In genomic region chr3:50295553-50296166, GRCh38 we compare ENCODE assay signal across 20 cellular contexts. TPM values are rescaled to one million over a fixed set of nuclear protein-coding genes. Genes with fewer than 3 reads are reported as not detected.
DNase-seq lines count a peak whose midpoint lies in the region; FAIRE-seq and TF ChIP-seq lines count a peak whose summit lies in the region.
"Had no signal": no experiment of that assay in that cellular context is flagged by ENCODE, and none has a peak within 500 bp of the region (broad histone marks: within the 10 kb centered on the region; RNA-seq: fewer than 3 reads in every experiment).

No MANE protein-coding gene starts in this region.

- FAIRE-seq in HTR-8/SVneo (lab: Jason Lieb, UNC) = peak; percentile 40
- FAIRE-seq: D721Med had no signal

- H3K27me3 Mint-ChIP-seq in T-helper 2 cell treated with Interferon-gamma antibody and Interleukin-4, amounts not matched to agents 5 μg/mL and 100 μg/mL, for 36 hours (ENCODE audit: low read depth) = no peaks in the 10 kb centered on the region
- peaks cover 6% of the 10 kb centered on the region for H3K27me3 Mint-ChIP-seq in neural crest cell (ENCODE audit: low read depth)
- H3K27me3 Mint-ChIP-seq: CD8-positive, alpha-beta memory T cell had no signal

- no peak for DNase-seq in T-helper 2 cell treated with Interferon-gamma antibody and Interleukin-4, amounts not matched to agents 5 μg/mL and 100 μg/mL, for 36 hours (ENCODE audit: low spot score)
- no peak for DNase-seq in T-helper 2 cell
- DNase-seq in HTR-8/SVneo (ENCODE audit: insufficient read length, low spot score) = no peak
- peak; percentile 68 for DNase-seq in coronary artery (ENCODE audit: low spot score)
- no peak for DNase-seq in neural crest cell (ENCODE audit: low read depth, low spot score)
- DNase-seq in HT-29 (ENCODE audit: low spot score) = no peak
- DNase-seq in stimulated activated CD4-positive, alpha-beta T cell treated with anti-CD3 and anti-CD28 coated beads, Interleukin-4, amount 100 ng/mL, for 4 hours = no peak
- no peak for DNase-seq in iPS-NIHi11 (ENCODE audit: low spot score)
- DNase-seq: CD8-positive, alpha-beta memory T cell; DMS79; H9; KG1; NCI-H1436; NCI-H2029; NCI-H2171; NCI-H748 treated with DMSO at 0.1 percent for 48 hours; RPMI8226 had no signal

- H3K4me3 ChIP-seq in coronary artery = no peak overlapping the region

- H3K36me3 Mint-ChIP-seq in T-helper 2 cell treated with Interferon-gamma antibody and Interleukin-4, amounts not matched to agents 5 μg/mL and 100 μg/mL, for 36 hours (ENCODE audit: low read depth) = peaks cover 6% of the 10 kb centered on the region
- no peaks in the 10 kb centered on the region for H3K36me3 Mint-ChIP-seq in neural crest cell (ENCODE audit: low read depth)

- TF ChIP-seq CTCF in coronary artery (IDR thresholded peaks at IDR 0.05) (no peak), neural crest cell (conservative IDR thresholded peaks at IDR 0.05) (no peak)

- H3K4me1 Mint-ChIP-seq in T-helper 2 cell treated with Interferon-gamma antibody and Interleukin-4, amounts not matched to agents 5 μg/mL and 100 μg/mL, for 36 hours (ENCODE audit: low read depth) = peaks cover 33% of the 10 kb centered on the region
- peaks cover 37% of the 10 kb centered on the region for H3K4me1 Mint-ChIP-seq in neural crest cell

- H3K4me3 Mint-ChIP-seq in T-helper 2 cell treated with Interferon-gamma antibody and Interleukin-4, amounts not matched to agents 5 μg/mL and 100 μg/mL, for 36 hours = no peak overlapping the region
- peak overlapping the region; percentile 54 for H3K4me3 Mint-ChIP-seq in neural crest cell
- H3K4me3 Mint-ChIP-seq: H9 had no signal

- H3K9me3 Mint-ChIP-seq in T-helper 2 cell treated with Interferon-gamma antibody and Interleukin-4, amounts not matched to agents 5 μg/mL and 100 μg/mL, for 36 hours = no peaks in the 10 kb centered on the region
- H3K9me3 Mint-ChIP-seq in neural crest cell = no peaks in the 10 kb centered on the region
- H3K9me3 Mint-ChIP-seq: CD8-positive, alpha-beta memory T cell; H9 had no signal

- H3K27ac ChIP-seq in coronary artery = no peak overlapping the region
- H3K27ac ChIP-seq: 22Rv1 had no signal

- H3K27ac Mint-ChIP-seq in T-helper 2 cell treated with Interferon-gamma antibody and Interleukin-4, amounts not matched to agents 5 μg/mL and 100 μg/mL, for 36 hours = peak overlapping the region; percentile 10
- no peak overlapping the region for H3K27ac Mint-ChIP-seq in neural crest cell (ENCODE audit: unreplicated experiment)
- H3K27ac Mint-ChIP-seq: H9 had no signal

RNA-seq across cellular contexts. Expression of gene IFRD2, which starts 3.4 kb away (rescaled TPM):
- 69.2 and 77.1 TPM in 2 replicates for total RNA-seq in neural crest cell
- 175 and 177 TPM in 2 replicates for total RNA-seq in HT-29 (2014; rRNA removed; shearing (Covaris generic))

RNA-seq across cellular contexts. Expression of gene HYAL3, which starts 3.5 kb away (rescaled TPM):
- 2.9 and 4.4 TPM in 2 replicates for total RNA-seq in neural crest cell
- total RNA-seq in HT-29 (2014; rRNA removed; shearing (Covaris generic)) = 8.3 and 12.7 TPM in 2 replicates

RNA-seq across cellular contexts. Expression of gene NAA80, which starts 3.5 kb away (rescaled TPM):
- 9.7 and 10.7 TPM in 2 replicates for total RNA-seq in neural crest cell
- total RNA-seq in HT-29 (2014; rRNA removed; shearing (Covaris generic)) = 14.2 and 15.3 TPM in 2 replicates

RNA-seq across cellular contexts. Expression of gene HYAL1, which starts 7.7 kb away (rescaled TPM):
- 2.0 and 2.5 TPM in 2 replicates for total RNA-seq in neural crest cell
- 1.4 and 1.6 TPM in 2 replicates for total RNA-seq in HT-29 (2014; rRNA removed; shearing (Covaris generic))

RNA-seq across cellular contexts. Expression of gene LSMEM2, which starts 16.8 kb away (rescaled TPM):
- total RNA-seq in neural crest cell = not detected in 2 replicates
- total RNA-seq in HT-29 (2014; rRNA removed; shearing (Covaris generic)) = not detected in 2 replicates
- total RNA-seq: CD8-positive, alpha-beta memory T cell; NCI-H460 had no signal
